In genomic region chr2:70242552-70242951, GRCh38 we compare ENCODE assay signal across 15 cellular contexts. TPM values are rescaled to one million over a fixed set of nuclear protein-coding genes. Genes with fewer than 3 reads are reported as not detected.
DNase-seq lines count a peak whose midpoint lies in the region; ATAC-seq and TF ChIP-seq lines count a peak whose summit lies in the region.
"Had no signal": no experiment of that assay in that cellular context is flagged by ENCODE, and none has a peak within 500 bp of the region (broad histone marks: within the 10 kb centered on the region; RNA-seq: fewer than 3 reads in every experiment).

No MANE protein-coding gene starts in this region.

- no peak for ATAC-seq in activated CD8-positive, alpha-beta T cell treated with anti-CD3 and anti-CD28 coated beads, Interleukin-2, amount 10 ng/mL, durations not matched to agents 7 days and 5 days
- ATAC-seq in activated CD8-positive, alpha-beta T cell treated with anti-CD3 and anti-CD28 coated beads for 36 hours, result no peak
- ATAC-seq in WTC11, result no peak
- no peak for ATAC-seq in naive thymus-derived CD8-positive, alpha-beta T cell
- no peak for ATAC-seq in activated T-helper 17 cell treated with anti-CD3 and anti-CD28 coated beads, Interleukin-2, amount 50 U/mL, for 72 hours (replicated peaks)
- ATAC-seq: SK-N-SH treated with all-trans-retinoic acid at 6 μM for 48 hours had no signal

- TF ChIP-seq POLR2A in spleen (IDR thresholded peaks at IDR 0.05), result no peak

- H3K4me3 ChIP-seq in spleen, result no peak overlapping the region
- H3K4me3 ChIP-seq: uterus had no signal

- H3K9me3 Mint-ChIP-seq in activated CD8-positive, alpha-beta T cell treated with anti-CD3 and anti-CD28 coated beads, Interleukin-2, amount 10 ng/mL, durations not matched to agents 7 days and 5 days (ENCODE audit: insufficient read depth), result no peaks in the 10 kb centered on the region
- H3K9me3 Mint-ChIP-seq in activated CD8-positive, alpha-beta T cell treated with anti-CD3 and anti-CD28 coated beads for 36 hours, result no peaks in the 10 kb centered on the region
- peaks cover 9% of the 10 kb centered on the region for H3K9me3 Mint-ChIP-seq in WTC11
- H3K9me3 Mint-ChIP-seq in naive thymus-derived CD8-positive, alpha-beta T cell, result no peaks in the 10 kb centered on the region
- H3K9me3 Mint-ChIP-seq in activated T-helper 17 cell treated with anti-CD3 and anti-CD28 coated beads, Interleukin-2, amount 50 U/mL, for 72 hours, result no peaks in the 10 kb centered on the region

- H3K9me3 ChIP-seq in spleen, result no peaks in the 10 kb centered on the region
- H3K9me3 ChIP-seq: neutrophil, uterus had no signal

- H3K36me3 ChIP-seq in spleen, result peaks cover 0 to 43% (median 10%) of the 10 kb centered on the region in 6 donors
- H3K36me3 ChIP-seq: neutrophil, uterus had no signal

- H3K36me3 Mint-ChIP-seq in activated CD8-positive, alpha-beta T cell treated with anti-CD3 and anti-CD28 coated beads, Interleukin-2, amount 10 ng/mL, durations not matched to agents 7 days and 5 days (ENCODE audit: low read depth), result peaks cover 45% of the 10 kb centered on the region
- peaks cover 29% of the 10 kb centered on the region for H3K36me3 Mint-ChIP-seq in activated CD8-positive, alpha-beta T cell treated with anti-CD3 and anti-CD28 coated beads for 36 hours (ENCODE audit: low read depth)
- peaks cover 37% of the 10 kb centered on the region for H3K36me3 Mint-ChIP-seq in WTC11
- peaks cover 0 to 49% (median 4%) of the 10 kb centered on the region in 3 donors for H3K36me3 Mint-ChIP-seq in naive thymus-derived CD8-positive, alpha-beta T cell
- peaks cover 69% of the 10 kb centered on the region for H3K36me3 Mint-ChIP-seq in activated T-helper 17 cell treated with anti-CD3 and anti-CD28 coated beads, Interleukin-2, amount 50 U/mL, for 72 hours (ENCODE audit: low read depth)

- no peaks in the 10 kb centered on the region for H3K27me3 ChIP-seq in spleen (replicated peaks in 1 of 7)
- H3K27me3 ChIP-seq: neutrophil, uterus had no signal

- 85 to 96% (median 92%) methylated on average over 4 of the region's 4 CpGs for WGBS in spleen, 5 donors

- intact Hi-C loops in activated CD8-positive, alpha-beta T cell treated with anti-CD3 and anti-CD28 coated beads for 36 hours (cut with micrococcal nuclease), result no loop called here
- intact Hi-C loops in spleen (cut with DNase I; ENCODE audit: low total_unique reads), result no loop called here

- no peak overlapping the region for H3K4me3 Mint-ChIP-seq in activated CD8-positive, alpha-beta T cell treated with anti-CD3 and anti-CD28 coated beads, Interleukin-2, amount 10 ng/mL, durations not matched to agents 7 days and 5 days
- no peak overlapping the region for H3K4me3 Mint-ChIP-seq in activated CD8-positive, alpha-beta T cell treated with anti-CD3 and anti-CD28 coated beads for 36 hours
- H3K4me3 Mint-ChIP-seq in WTC11, result peak overlapping the region; percentile 34
- peak overlapping the region in 4 of 10 donors; percentile 2 to 70 (median 47) for H3K4me3 Mint-ChIP-seq in naive thymus-derived CD8-positive, alpha-beta T cell
- H3K4me3 Mint-ChIP-seq in activated T-helper 17 cell treated with anti-CD3 and anti-CD28 coated beads, Interleukin-2, amount 50 U/mL, for 72 hours, result no peak overlapping the region

- H3K27ac Mint-ChIP-seq in activated CD8-positive, alpha-beta T cell treated with anti-CD3 and anti-CD28 coated beads, Interleukin-2, amount 10 ng/mL, durations not matched to agents 7 days and 5 days, result peak overlapping the region; percentile 74
- no peak overlapping the region for H3K27ac Mint-ChIP-seq in activated CD8-positive, alpha-beta T cell treated with anti-CD3 and anti-CD28 coated beads for 36 hours
- H3K27ac Mint-ChIP-seq in WTC11, result peak overlapping the region; percentile 33; the same call in 1 of the 2 replicates
- H3K27ac Mint-ChIP-seq in naive thymus-derived CD8-positive, alpha-beta T cell, result peak overlapping the region in 7 of 10 donors; percentile 11 to 74 (median 56)
- no peak overlapping the region for H3K27ac Mint-ChIP-seq in activated T-helper 17 cell treated with anti-CD3 and anti-CD28 coated beads, Interleukin-2, amount 50 U/mL, for 72 hours

- no peak for DNase-seq in activated CD8-positive, alpha-beta T cell treated with anti-CD3 and anti-CD28 coated beads, Interleukin-2, amount 10 ng/mL, durations not matched to agents 7 days and 5 days
- no peak for DNase-seq in activated CD8-positive, alpha-beta T cell treated with anti-CD3 and anti-CD28 coated beads for 36 hours
- DNase-seq in WTC11 (ENCODE audit: low spot score) (peak; percentile 29), spleen (no peak)
- no peak for DNase-seq in naive thymus-derived CD8-positive, alpha-beta T cell
- DNase-seq: activated effector memory CD4-positive, alpha-beta T cell treated with Interleukin-2 at 50 U/mL for 16 hours; effector CD8-positive, alpha-beta T cell; GOT3; KG1; NCI-H1930; NCI-H446; uterus had no signal

- peaks cover 43% of the 10 kb centered on the region for H3K4me1 Mint-ChIP-seq in activated CD8-positive, alpha-beta T cell treated with anti-CD3 and anti-CD28 coated beads, Interleukin-2, amount 10 ng/mL, durations not matched to agents 7 days and 5 days (ENCODE audit: low read depth)
- H3K4me1 Mint-ChIP-seq in activated CD8-positive, alpha-beta T cell treated with anti-CD3 and anti-CD28 coated beads for 36 hours (ENCODE audit: low read depth), result peaks cover 47% of the 10 kb centered on the region
- peaks cover 59% of the 10 kb centered on the region for H3K4me1 Mint-ChIP-seq in WTC11
- H3K4me1 Mint-ChIP-seq in naive thymus-derived CD8-positive, alpha-beta T cell, result peaks cover 21 to 72% (median 56%) of the 10 kb centered on the region in 4 donors
- H3K4me1 Mint-ChIP-seq in activated T-helper 17 cell treated with anti-CD3 and anti-CD28 coated beads, Interleukin-2, amount 50 U/mL, for 72 hours, result peaks cover 19% of the 10 kb centered on the region

- POLR2A ChIA-PET in activated CD8-positive, alpha-beta T cell treated with anti-CD3 and anti-CD28 coated beads, Interleukin-2, amount 10 ng/mL, durations not matched to agents 7 days and 5 days (lab: Charles Lee), result no interaction called here
- POLR2A ChIA-PET in activated CD8-positive, alpha-beta T cell treated with anti-CD3 and anti-CD28 coated beads for 36 hours (lab: Charles Lee), result no interaction called here
- POLR2A ChIA-PET in WTC11 (lab: Charles Lee), result no interaction called here
- POLR2A ChIA-PET in naive thymus-derived CD8-positive, alpha-beta T cell (lab: Charles Lee), result interaction anchor here (0.7 to 1.1 kb wide), 2 partner anchors 15 to 171 kb away, joined by 3 read pairs; no protein-coding TSS in a partner anchor

- CTCF ChIA-PET in activated CD8-positive, alpha-beta T cell treated with anti-CD3 and anti-CD28 coated beads, Interleukin-2, amount 10 ng/mL, durations not matched to agents 7 days and 5 days (lab: Charles Lee), result no interaction called here
- CTCF ChIA-PET in activated CD8-positive, alpha-beta T cell treated with anti-CD3 and anti-CD28 coated beads for 36 hours (lab: Charles Lee), result no interaction called here
- CTCF ChIA-PET in WTC11 (lab: Charles Lee), result no interaction called here

- TF ChIP-seq CTCF in activated CD8-positive, alpha-beta T cell treated with anti-CD3 and anti-CD28 coated beads for 36 hours (IDR thresholded peaks at IDR 0.05), result no peak
- TF ChIP-seq CTCF in WTC11 (IDR thresholded peaks at IDR 0.05), result no peak
- no peak for TF ChIP-seq CTCF in spleen (IDR thresholded peaks at IDR 0.05 in 8 of 11, conservative IDR thresholded peaks at IDR 0.05 in 3 of 11)

- no peaks in the 10 kb centered on the region for H3K27me3 Mint-ChIP-seq in activated CD8-positive, alpha-beta T cell treated with anti-CD3 and anti-CD28 coated beads, Interleukin-2, amount 10 ng/mL, durations not matched to agents 7 days and 5 days (ENCODE audit: low read depth)
- H3K27me3 Mint-ChIP-seq in activated CD8-positive, alpha-beta T cell treated with anti-CD3 and anti-CD28 coated beads for 36 hours, result no peaks in the 10 kb centered on the region
- no peaks in the 10 kb centered on the region for H3K27me3 Mint-ChIP-seq in WTC11 (ENCODE audit: low read depth)
- H3K27me3 Mint-ChIP-seq in naive thymus-derived CD8-positive, alpha-beta T cell, result no peaks in the 10 kb centered on the region
- no peaks in the 10 kb centered on the region for H3K27me3 Mint-ChIP-seq in activated T-helper 17 cell treated with anti-CD3 and anti-CD28 coated beads, Interleukin-2, amount 50 U/mL, for 72 hours

- H3K27ac ChIP-seq in spleen, result no peak overlapping the region
- H3K27ac ChIP-seq: neutrophil, uterus had no signal

- H3K4me1 ChIP-seq in spleen, result peaks cover 18 to 89% (median 62%) of the 10 kb centered on the region in 6 donors
- H3K4me1 ChIP-seq: uterus had no signal

RNA-seq across cellular contexts. Expression of gene TIA1, which starts 5.9 kb away (rescaled TPM):
- total RNA-seq in activated CD8-positive, alpha-beta T cell treated with anti-CD3 and anti-CD28 coated beads, Interleukin-2, amount 10 ng/mL, durations not matched to agents 7 days and 5 days, result 100 to 1,000 TPM; 119 to 125 TPM
- 10 to 100 TPM; 81.8 to 93.8 TPM for total RNA-seq in activated CD8-positive, alpha-beta T cell treated with anti-CD3 and anti-CD28 coated beads for 36 hours
- 150 to 178 TPM (median 176 TPM) in 3 replicates for total RNA-seq in WTC11 (2021)
- total RNA-seq in naive thymus-derived CD8-positive, alpha-beta T cell, result 100 to 1,000 TPM; 201 to 202 TPM
- 10 to 100 TPM; 37.0 to 62.6 (median 41.9) TPM for polyA plus RNA-seq in naive thymus-derived CD8-positive, alpha-beta T cell
- 10 to 100 TPM; 88.2 to 95.6 TPM for total RNA-seq in activated T-helper 17 cell treated with anti-CD3 and anti-CD28 coated beads, Interleukin-2, amount 50 U/mL, for 72 hours
- 100 to 1,000 TPM; 109 to 175 (median 129) TPM for total RNA-seq in spleen
- polyA plus RNA-seq in spleen, result 10 to 100 TPM; 72.5 to 87.1 (median 82.8) TPM

RNA-seq across cellular contexts. Expression of gene PCYOX1, which starts 15.4 kb away (rescaled TPM):
- 10 to 100 TPM; 14.5 to 15.2 TPM for total RNA-seq in activated CD8-positive, alpha-beta T cell treated with anti-CD3 and anti-CD28 coated beads, Interleukin-2, amount 10 ng/mL, durations not matched to agents 7 days and 5 days
- 10 to 100 TPM; 10.4 to 11.5 TPM for total RNA-seq in activated CD8-positive, alpha-beta T cell treated with anti-CD3 and anti-CD28 coated beads for 36 hours
- total RNA-seq in WTC11 (2021) (43.3 to 53.1 TPM (median 47.1 TPM) in 3 replicates), spleen (10 to 100 TPM; 19.4 to 54.3 (median 35.8) TPM)
- 10 to 100 TPM; 28.5 to 32.0 TPM for total RNA-seq in naive thymus-derived CD8-positive, alpha-beta T cell
- 10 to 100 TPM; 22.6 to 28.8 (median 24.4) TPM for polyA plus RNA-seq in naive thymus-derived CD8-positive, alpha-beta T cell
- 10 to 100 TPM; 18.2 to 24.7 TPM for total RNA-seq in activated T-helper 17 cell treated with anti-CD3 and anti-CD28 coated beads, Interleukin-2, amount 50 U/mL, for 72 hours
- polyA plus RNA-seq in spleen, result 1 to 10 TPM; 2.4 to 4.7 (median 4.6) TPM

RNA-seq across cellular contexts. Expression of gene SNRPG, which starts 51.0 kb away (rescaled TPM):
- 100 to 1,000 TPM; 385 to 389 TPM for total RNA-seq in activated CD8-positive, alpha-beta T cell treated with anti-CD3 and anti-CD28 coated beads, Interleukin-2, amount 10 ng/mL, durations not matched to agents 7 days and 5 days
- 100 to 1,000 TPM; 445 to 463 TPM for total RNA-seq in activated CD8-positive, alpha-beta T cell treated with anti-CD3 and anti-CD28 coated beads for 36 hours
- total RNA-seq in WTC11 (2021), result 350 to 369 TPM (median 355 TPM) in 3 replicates
- 100 to 1,000 TPM; 116 to 133 TPM for total RNA-seq in naive thymus-derived CD8-positive, alpha-beta T cell
- polyA plus RNA-seq in naive thymus-derived CD8-positive, alpha-beta T cell, result 100 to 1,000 TPM; 192 to 244 (median 206) TPM
- total RNA-seq in activated T-helper 17 cell treated with anti-CD3 and anti-CD28 coated beads, Interleukin-2, amount 50 U/mL, for 72 hours, result 100 to 1,000 TPM; 232 to 441 TPM
- 100 to 1,000 TPM in 2 of 7 donors, 10 to 100 TPM in 5; 75.5 to 134 (median 96.8) TPM for total RNA-seq in spleen
- 100 to 1,000 TPM; 165 to 236 (median 173) TPM for polyA plus RNA-seq in spleen

RNA-seq across cellular contexts. Expression of gene C2orf42, which starts 51.7 kb away (rescaled TPM):
- total RNA-seq in activated CD8-positive, alpha-beta T cell treated with anti-CD3 and anti-CD28 coated beads, Interleukin-2, amount 10 ng/mL, durations not matched to agents 7 days and 5 days, result 10 to 100 TPM; 23.0 to 29.4 TPM
- 10 to 100 TPM; 19.2 to 24.6 TPM for total RNA-seq in activated CD8-positive, alpha-beta T cell treated with anti-CD3 and anti-CD28 coated beads for 36 hours
- total RNA-seq in WTC11 (2021) (6.8 to 13.1 TPM (median 10.2 TPM) in 3 replicates), spleen (10 to 100 TPM; 11.2 to 24.3 (median 20.3) TPM)
- total RNA-seq in naive thymus-derived CD8-positive, alpha-beta T cell, result 10 to 100 TPM; 36.6 to 40.3 TPM
- polyA plus RNA-seq in naive thymus-derived CD8-positive, alpha-beta T cell, result 10 to 100 TPM; 19.6 to 31.1 (median 19.9) TPM
- total RNA-seq in activated T-helper 17 cell treated with anti-CD3 and anti-CD28 coated beads, Interleukin-2, amount 50 U/mL, for 72 hours, result 10 to 100 TPM; 24.0 to 37.3 TPM
- 10 to 100 TPM in 1 of 3 donors, 1 to 10 TPM in 2; 6.0 to 13.6 (median 9.7) TPM for polyA plus RNA-seq in spleen

RNA-seq across cellular contexts. Expression of gene FAM136A, which starts 59.3 kb away (rescaled TPM):
- 10 to 100 TPM; 45.5 to 51.0 TPM for total RNA-seq in activated CD8-positive, alpha-beta T cell treated with anti-CD3 and anti-CD28 coated beads, Interleukin-2, amount 10 ng/mL, durations not matched to agents 7 days and 5 days
- 10 to 100 TPM; 63.0 to 68.9 TPM for total RNA-seq in activated CD8-positive, alpha-beta T cell treated with anti-CD3 and anti-CD28 coated beads for 36 hours
- total RNA-seq in WTC11 (2021) (81.0 to 83.9 TPM (median 81.4 TPM) in 3 replicates), spleen (10 to 100 TPM; 21.0 to 34.0 (median 24.0) TPM)
- 10 to 100 TPM; 38.9 to 41.8 TPM for total RNA-seq in naive thymus-derived CD8-positive, alpha-beta T cell
- 10 to 100 TPM; 43.2 to 45.3 (median 44.4) TPM for polyA plus RNA-seq in naive thymus-derived CD8-positive, alpha-beta T cell
- total RNA-seq in activated T-helper 17 cell treated with anti-CD3 and anti-CD28 coated beads, Interleukin-2, amount 50 U/mL, for 72 hours, result 10 to 100 TPM; 32.5 to 69.2 TPM
- polyA plus RNA-seq in spleen, result 10 to 100 TPM; 32.4 to 39.4 (median 36.9) TPM

Comparison
In these comparisons a context has a peak if more than half of its experiments do, and no peak if none do; other contexts are left out.
1. H3K27ac Mint-ChIP-seq: peak in activated CD8-positive, alpha-beta T cell treated with anti-CD3 and anti-CD28 coated beads, Interleukin-2, amount 10 ng/mL, durations not matched to agents 7 days and 5 days (single experiment), WTC11 (single experiment) and naive thymus-derived CD8-positive, alpha-beta T cell (7 of 10); none in activated CD8-positive, alpha-beta T cell treated with anti-CD3 and anti-CD28 coated beads for 36 hours (single experiment) and activated T-helper 17 cell treated with anti-CD3 and anti-CD28 coated beads, Interleukin-2, amount 50 U/mL, for 72 hours (single experiment).